In the genomic region with DNA sequence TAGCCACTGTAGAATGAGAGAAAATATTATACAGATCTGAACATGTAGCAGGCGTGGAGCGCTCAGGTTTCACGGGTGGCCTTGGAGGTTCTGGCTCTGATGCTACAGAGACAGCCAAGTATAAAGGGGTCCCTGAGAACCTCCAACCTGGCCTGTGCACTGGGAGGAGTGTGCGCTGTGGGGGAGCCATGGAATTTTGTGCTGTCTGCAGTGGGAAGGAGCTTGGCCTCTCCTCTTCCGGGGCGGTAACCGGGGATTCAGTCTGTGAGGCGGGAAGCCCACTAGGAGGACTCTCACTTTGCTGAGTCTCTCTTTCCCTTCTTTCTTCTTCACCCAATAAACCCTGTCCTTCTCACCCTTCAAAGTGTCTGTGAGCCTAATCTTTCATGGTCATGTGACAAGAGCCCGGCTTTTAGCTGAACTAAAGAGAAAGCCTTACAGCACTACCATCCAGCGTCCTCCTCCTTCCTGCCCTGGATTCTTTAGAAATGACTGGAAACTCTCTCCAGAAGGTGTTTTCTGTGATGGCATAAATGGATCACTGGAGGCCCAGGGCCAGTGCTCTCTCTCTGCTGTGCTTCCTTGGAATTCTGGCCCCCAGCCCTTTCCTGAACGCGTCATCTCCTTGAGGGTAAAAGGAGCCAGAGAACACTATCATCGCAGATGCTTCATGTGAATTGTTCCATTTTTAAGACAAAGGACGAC, we compare ENCODE assay signal across 1 cellular context.
TF ChIP-seq lines count a peak whose summit lies in the region.

No MANE protein-coding gene starts in this region.

TF ChIP-seq in SK-N-SH, 30 proteins besides CTCF, POLR2A, EP300 and RAD21 (continued from another document):
- TF ChIP-seq, protein P1, sequence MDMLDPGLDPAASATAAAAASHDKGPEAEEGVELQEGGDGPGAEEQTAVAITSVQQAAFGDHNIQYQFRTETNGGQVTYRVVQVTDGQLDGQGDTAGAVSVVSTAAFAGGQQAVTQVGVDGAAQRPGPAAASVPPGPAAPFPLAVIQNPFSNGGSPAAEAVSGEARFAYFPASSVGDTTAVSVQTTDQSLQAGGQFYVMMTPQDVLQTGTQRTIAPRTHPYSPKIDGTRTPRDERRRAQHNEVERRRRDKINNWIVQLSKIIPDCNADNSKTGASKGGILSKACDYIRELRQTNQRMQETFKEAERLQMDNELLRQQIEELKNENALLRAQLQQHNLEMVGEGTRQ (IDR thresholded peaks at IDR 0.05; ENCODE audit: borderline replicate concordance, low read depth, low read length), result no peak
- TF ChIP-seq FOSL2 (IDR thresholded peaks at IDR 0.05; ENCODE audit: borderline replicate concordance, low read depth), result peak; percentile 57
- TF ChIP-seq TCF12 (IDR thresholded peaks at IDR 0.05), result peak; percentile 62
- TF ChIP-seq TEAD4 (IDR thresholded peaks at IDR 0.05; ENCODE audit: borderline replicate concordance, insufficient read depth), result peak; percentile 11; the same call in 1 of the 2 replicates
- no peak for TF ChIP-seq NRF1 (IDR thresholded peaks at IDR 0.05; ENCODE audit: low read depth, low read length)
- TF ChIP-seq, protein P2, sequence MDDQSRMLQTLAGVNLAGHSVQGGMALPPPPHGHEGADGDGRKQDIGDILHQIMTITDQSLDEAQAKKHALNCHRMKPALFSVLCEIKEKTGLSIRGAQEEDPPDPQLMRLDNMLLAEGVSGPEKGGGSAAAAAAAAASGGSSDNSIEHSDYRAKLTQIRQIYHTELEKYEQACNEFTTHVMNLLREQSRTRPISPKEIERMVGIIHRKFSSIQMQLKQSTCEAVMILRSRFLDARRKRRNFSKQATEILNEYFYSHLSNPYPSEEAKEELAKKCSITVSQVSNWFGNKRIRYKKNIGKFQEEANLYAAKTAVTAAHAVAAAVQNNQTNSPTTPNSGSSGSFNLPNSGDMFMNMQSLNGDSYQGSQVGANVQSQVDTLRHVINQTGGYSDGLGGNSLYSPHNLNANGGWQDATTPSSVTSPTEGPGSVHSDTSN (IDR thresholded peaks at IDR 0.05), result peak; percentile 41
